In genomic region chr1:244954358-244954757, GRCh38 we compare ENCODE assay signal across 19 cellular contexts.
"Had no signal": no experiment of that assay in that cellular context is flagged by ENCODE, and none has a peak within 500 bp of the region (broad histone marks: within the 10 kb centered on the region; RNA-seq: fewer than 3 reads in every experiment).

No MANE protein-coding gene starts in this region.

- FAIRE-seq: islet of Langerhans had no signal

- H3K27me3 ChIP-seq: adrenal gland, right lobe of liver, upper lobe of right lung had no signal

- H3K9me3 ChIP-seq: adrenal gland, prostate gland, right lobe of liver, thoracic aorta, upper lobe of right lung had no signal

- ATAC-seq: activated naive CD4-positive, alpha-beta T cell treated with anti-CD3 and anti-CD28 coated beads, Interleukin-2, amount 50 U/mL, for 72 hours; effector memory CD8-positive, alpha-beta T cell; left colon; right lobe of liver; stimulated activated effector memory CD8-positive, alpha-beta T cell treated with anti-CD3 and anti-CD28 coated beads, Interleukin-12 subunit alpha, Interleukin-12 subunit beta, amount 100 ng/mL, for 72 hours; upper lobe of right lung had no signal

- H3K27ac ChIP-seq: adrenal gland, prostate gland, right lobe of liver, thoracic aorta, upper lobe of right lung had no signal

- H3K4me1 ChIP-seq: adrenal gland, prostate gland, right lobe of liver, upper lobe of right lung had no signal

- H3K4me3 ChIP-seq: adrenal gland, lung, prostate gland, right lobe of liver, smooth muscle cell, thoracic aorta, upper lobe of right lung had no signal

- H3K4me2 ChIP-seq: smooth muscle cell had no signal

- H3K36me3 ChIP-seq: adrenal gland, prostate gland, right lobe of liver, thoracic aorta, upper lobe of right lung had no signal

- DNase-seq: activated CD4-positive, alpha-beta T cell treated with anti-CD3 and anti-CD28 coated beads, Interleukin-2, amount 50 U/mL, for 1 hour; activated gamma-delta T cell treated with Interleukin-2 at 50 U/mL for 16 hours; adrenal gland; caudate nucleus; effector memory CD8-positive, alpha-beta T cell; hippocampal formation; left colon; right lobe of liver; stimulated activated CD4-positive, alpha-beta T cell treated with anti-CD3 and anti-CD28 coated beads, Interleukin-4, amount 100 ng/mL, for 24 hours; T-helper 1 cell; T-helper 9 cell; upper lobe of right lung had no signal
